1 cellular context compared by ENCODE assay signal in the genomic region with DNA sequence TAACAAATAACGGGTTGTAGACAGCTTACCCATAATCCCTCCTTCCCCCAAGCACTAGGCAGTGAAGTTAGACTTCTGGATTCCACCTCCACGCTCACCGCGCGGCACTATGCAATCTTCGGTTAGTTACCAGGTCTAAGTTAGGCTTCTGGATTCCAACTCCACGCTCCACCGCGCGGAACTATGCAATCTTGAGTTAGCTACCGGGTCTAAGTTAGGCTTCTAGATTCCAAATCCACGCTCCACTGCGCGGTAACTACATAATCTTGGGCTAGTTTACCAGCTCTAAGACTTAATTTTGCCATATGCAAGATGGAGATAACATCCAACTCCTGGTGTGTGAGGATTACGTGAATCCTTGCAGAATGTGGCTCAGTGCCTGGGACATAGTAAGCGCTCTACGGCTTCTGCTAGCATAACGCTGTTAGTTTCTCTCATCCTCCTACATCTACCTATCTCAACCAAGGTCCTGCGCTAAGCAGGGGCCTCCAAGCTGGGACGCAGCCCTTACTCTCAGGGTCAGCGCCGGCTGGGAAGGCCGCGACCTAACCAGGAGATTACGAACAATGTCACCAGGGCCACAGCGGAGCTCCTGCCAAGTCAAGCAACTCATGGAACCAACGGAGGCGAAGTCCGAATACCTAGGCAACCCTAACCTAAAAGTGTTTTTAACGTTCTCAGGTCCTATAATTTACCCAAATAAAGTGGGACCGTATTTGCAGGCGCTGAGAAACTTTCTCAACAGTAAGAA.
TF ChIP-seq lines count a peak whose summit lies in the region.

No MANE protein-coding gene starts in this region.

TF ChIP-seq in HepG2, 621 proteins besides CTCF, POLR2A, EP300 and RAD21 (continued from another document and continues in another):
- TF ChIP-seq KAT7 (CRISPR knock-in tag; IDR thresholded peaks at IDR 0.05; ENCODE audit: borderline replicate concordance) (no peak), CREM (IDR thresholded peaks at IDR 0.05) (no peak), CREM (CRISPR knock-in tag; IDR thresholded peaks at IDR 0.05) (no peak), ZFP82 (CRISPR knock-in tag; IDR thresholded peaks at IDR 0.05; ENCODE audit: borderline replicate concordance) (no peak), ZSCAN12 (CRISPR knock-in tag; IDR thresholded peaks at IDR 0.05) (peak; percentile 29; the same call in 1 of the 2 replicates), TOE1 (CRISPR knock-in tag; IDR thresholded peaks at IDR 0.05) (no peak), NKX3-1 (CRISPR knock-in tag; IDR thresholded peaks at IDR 0.05) (no peak), KAT2B (IDR thresholded peaks at IDR 0.05; ENCODE audit: borderline replicate concordance, low read depth, low read length) (no peak), ZZZ3 (CRISPR knock-in tag; IDR thresholded peaks at IDR 0.05; ENCODE audit: borderline replicate concordance) (peak; percentile 73; the same call in 1 of the 2 replicates), NFRKB (IDR thresholded peaks at IDR 0.05) (no peak), XRCC5 (optimal IDR thresholded peaks at IDR 0.05; ENCODE audit: low read length) (peak; percentile 1), ZNF530 (CRISPR knock-in tag; IDR thresholded peaks at IDR 0.05; ENCODE audit: low read depth) (0 out of 2 replicates have a peak, but pooled peaks have one; percentile 17), ZNF260 (CRISPR knock-in tag; IDR thresholded peaks at IDR 0.05; ENCODE audit: borderline replicate concordance, low read depth) (no peak), MYC (CRISPR knock-in tag; IDR thresholded peaks at IDR 0.05; ENCODE audit: borderline replicate concordance) (no peak; the same call in 1 of the 2 replicates), HCFC1 (IDR thresholded peaks at IDR 0.05; ENCODE audit: low read depth, low read length) (no peak; the same call in 1 of the 2 replicates), RFX5 (IDR thresholded peaks at IDR 0.05; ENCODE audit: low read depth, low read length) (no peak), HNF4A (CRISPR knock-in tag; IDR thresholded peaks at IDR 0.05) (0 out of 2 replicates have a peak, but pooled peaks have one; percentile 8), FLYWCH1 (CRISPR knock-in tag; IDR thresholded peaks at IDR 0.05) (no peak), ZNF12 (CRISPR knock-in tag; IDR thresholded peaks at IDR 0.05) (peak; percentile 43; the same call in 1 of the 2 replicates), ZNF552 (CRISPR knock-in tag; IDR thresholded peaks at IDR 0.05; ENCODE audit: borderline replicate concordance) (no peak), SRY (CRISPR knock-in tag; IDR thresholded peaks at IDR 0.05) (no peak), RNF219 (CRISPR knock-in tag; IDR thresholded peaks at IDR 0.05) (no peak), ZNF616 (CRISPR knock-in tag; IDR thresholded peaks at IDR 0.05; ENCODE audit: low read depth) (no peak; the same call in 1 of the 2 replicates), ZNF234 (CRISPR knock-in tag; conservative IDR thresholded peaks at IDR 0.05) (0 out of 2 replicates have a peak, but pooled peaks have one; percentile 15), TCF7L2 (IDR thresholded peaks at IDR 0.05; ENCODE audit: low read depth, low read length) (no peak), ZNF724P (CRISPR knock-in tag; IDR thresholded peaks at IDR 0.05; ENCODE audit: borderline replicate concordance) (no peak), SETDB1 (CRISPR knock-in tag; IDR thresholded peaks at IDR 0.05; ENCODE audit: borderline replicate concordance) (no peak), THAP7 (CRISPR knock-in tag; IDR thresholded peaks at IDR 0.05) (no peak), MAFK (conservative IDR thresholded peaks at IDR 0.05 in 1 of 2, IDR thresholded peaks at IDR 0.05 in 1 of 2; ENCODE audit: low read length in 2 of 2) (no peak), ZNF883 (CRISPR knock-in tag; IDR thresholded peaks at IDR 0.05; ENCODE audit: not compliant biosample characterization) (no peak), WIZ (CRISPR knock-in tag; IDR thresholded peaks at IDR 0.05) (0 out of 2 replicates have a peak, but pooled peaks have one; percentile 16), RFX1 (IDR thresholded peaks at IDR 0.05) (no peak), IRF2 (CRISPR knock-in tag; IDR thresholded peaks at IDR 0.05) (no peak; the same call in 1 of the 2 replicates), ZNF383 (CRISPR knock-in tag; IDR thresholded peaks at IDR 0.05; ENCODE audit: borderline replicate concordance) (no peak; the same call in 1 of the 2 replicates), ZNF761 (CRISPR knock-in tag; conservative IDR thresholded peaks at IDR 0.05) (peak; percentile 77), HOXA3 (CRISPR knock-in tag; IDR thresholded peaks at IDR 0.05) (peak; percentile 3; the same call in 1 of the 2 replicates), ZNF543 (CRISPR knock-in tag; IDR thresholded peaks at IDR 0.05) (peak; percentile 41; the same call in 1 of the 2 replicates), ZNF121 (CRISPR knock-in tag; IDR thresholded peaks at IDR 0.05) (peak; percentile 57; the same call in 1 of the 2 replicates), ZFP1 (CRISPR knock-in tag; IDR thresholded peaks at IDR 0.05) (no peak), ZFP37 (CRISPR knock-in tag; IDR thresholded peaks at IDR 0.05; ENCODE audit: borderline replicate concordance) (no peak), ZNF230 (CRISPR knock-in tag; IDR thresholded peaks at IDR 0.05) (peak; percentile 58; the same call in 1 of the 2 replicates), DBP (CRISPR knock-in tag; IDR thresholded peaks at IDR 0.05; ENCODE audit: not compliant biosample characterization) (no peak), ASH2L (IDR thresholded peaks at IDR 0.05; ENCODE audit: insufficient read length, low read depth, low read length) (peak; percentile 18)
- TF ChIP-seq, protein P1, sequence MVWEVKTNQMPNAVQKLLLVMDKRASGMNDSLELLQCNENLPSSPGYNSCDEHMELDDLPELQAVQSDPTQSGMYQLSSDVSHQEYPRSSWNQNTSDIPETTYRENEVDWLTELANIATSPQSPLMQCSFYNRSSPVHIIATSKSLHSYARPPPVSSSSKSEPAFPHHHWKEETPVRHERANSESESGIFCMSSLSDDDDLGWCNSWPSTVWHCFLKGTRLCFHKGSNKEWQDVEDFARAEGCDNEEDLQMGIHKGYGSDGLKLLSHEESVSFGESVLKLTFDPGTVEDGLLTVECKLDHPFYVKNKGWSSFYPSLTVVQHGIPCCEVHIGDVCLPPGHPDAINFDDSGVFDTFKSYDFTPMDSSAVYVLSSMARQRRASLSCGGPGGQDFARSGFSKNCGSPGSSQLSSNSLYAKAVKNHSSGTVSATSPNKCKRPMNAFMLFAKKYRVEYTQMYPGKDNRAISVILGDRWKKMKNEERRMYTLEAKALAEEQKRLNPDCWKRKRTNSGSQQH (CRISPR knock-in tag; IDR thresholded peaks at IDR 0.05; ENCODE audit: low read depth), result peak; percentile 1
- TF ChIP-seq, protein P2, sequence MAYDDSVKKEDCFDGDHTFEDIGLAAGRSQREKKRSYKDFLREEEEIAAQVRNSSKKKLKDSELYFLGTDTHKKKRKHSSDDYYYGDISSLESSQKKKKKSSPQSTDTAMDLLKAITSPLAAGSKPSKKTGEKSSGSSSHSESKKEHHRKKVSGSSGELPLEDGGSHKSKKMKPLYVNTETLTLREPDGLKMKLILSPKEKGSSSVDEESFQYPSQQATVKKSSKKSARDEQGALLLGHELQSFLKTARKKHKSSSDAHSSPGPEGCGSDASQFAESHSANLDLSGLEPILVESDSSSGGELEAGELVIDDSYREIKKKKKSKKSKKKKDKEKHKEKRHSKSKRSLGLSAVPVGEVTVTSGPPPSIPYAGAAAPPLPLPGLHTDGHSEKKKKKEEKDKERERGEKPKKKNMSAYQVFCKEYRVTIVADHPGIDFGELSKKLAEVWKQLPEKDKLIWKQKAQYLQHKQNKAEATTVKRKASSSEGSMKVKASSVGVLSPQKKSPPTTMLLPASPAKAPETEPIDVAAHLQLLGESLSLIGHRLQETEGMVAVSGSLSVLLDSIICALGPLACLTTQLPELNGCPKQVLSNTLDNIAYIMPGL (CRISPR knock-in tag; IDR thresholded peaks at IDR 0.05; ENCODE audit: borderline replicate concordance in 1 of 2, low read depth in 1 of 2), result 0 out of 4 replicates have a peak, but pooled peaks of 1 of the 2 experiments have one; percentile 58
- TF ChIP-seq, protein P3, sequence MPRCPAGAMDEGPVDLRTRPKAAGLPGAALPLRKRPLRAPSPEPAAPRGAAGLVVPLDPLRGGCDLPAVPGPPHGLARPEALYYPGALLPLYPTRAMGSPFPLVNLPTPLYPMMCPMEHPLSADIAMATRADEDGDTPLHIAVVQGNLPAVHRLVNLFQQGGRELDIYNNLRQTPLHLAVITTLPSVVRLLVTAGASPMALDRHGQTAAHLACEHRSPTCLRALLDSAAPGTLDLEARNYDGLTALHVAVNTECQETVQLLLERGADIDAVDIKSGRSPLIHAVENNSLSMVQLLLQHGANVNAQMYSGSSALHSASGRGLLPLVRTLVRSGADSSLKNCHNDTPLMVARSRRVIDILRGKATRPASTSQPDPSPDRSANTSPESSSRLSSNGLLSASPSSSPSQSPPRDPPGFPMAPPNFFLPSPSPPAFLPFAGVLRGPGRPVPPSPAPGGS (CRISPR knock-in tag; IDR thresholded peaks at IDR 0.05), result 0 out of 2 replicates have a peak, but pooled peaks have one; percentile 14
- TF ChIP-seq, protein P4, sequence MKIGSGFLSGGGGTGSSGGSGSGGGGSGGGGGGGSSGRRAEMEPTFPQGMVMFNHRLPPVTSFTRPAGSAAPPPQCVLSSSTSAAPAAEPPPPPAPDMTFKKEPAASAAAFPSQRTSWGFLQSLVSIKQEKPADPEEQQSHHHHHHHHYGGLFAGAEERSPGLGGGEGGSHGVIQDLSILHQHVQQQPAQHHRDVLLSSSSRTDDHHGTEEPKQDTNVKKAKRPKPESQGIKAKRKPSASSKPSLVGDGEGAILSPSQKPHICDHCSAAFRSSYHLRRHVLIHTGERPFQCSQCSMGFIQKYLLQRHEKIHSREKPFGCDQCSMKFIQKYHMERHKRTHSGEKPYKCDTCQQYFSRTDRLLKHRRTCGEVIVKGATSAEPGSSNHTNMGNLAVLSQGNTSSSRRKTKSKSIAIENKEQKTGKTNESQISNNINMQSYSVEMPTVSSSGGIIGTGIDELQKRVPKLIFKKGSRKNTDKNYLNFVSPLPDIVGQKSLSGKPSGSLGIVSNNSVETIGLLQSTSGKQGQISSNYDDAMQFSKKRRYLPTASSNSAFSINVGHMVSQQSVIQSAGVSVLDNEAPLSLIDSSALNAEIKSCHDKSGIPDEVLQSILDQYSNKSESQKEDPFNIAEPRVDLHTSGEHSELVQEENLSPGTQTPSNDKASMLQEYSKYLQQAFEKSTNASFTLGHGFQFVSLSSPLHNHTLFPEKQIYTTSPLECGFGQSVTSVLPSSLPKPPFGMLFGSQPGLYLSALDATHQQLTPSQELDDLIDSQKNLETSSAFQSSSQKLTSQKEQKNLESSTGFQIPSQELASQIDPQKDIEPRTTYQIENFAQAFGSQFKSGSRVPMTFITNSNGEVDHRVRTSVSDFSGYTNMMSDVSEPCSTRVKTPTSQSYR (CRISPR knock-in tag; IDR thresholded peaks at IDR 0.05; ENCODE audit: borderline replicate concordance), result 0 out of 2 replicates have a peak, but pooled peaks have one; percentile 12
- TF ChIP-seq, protein P5, sequence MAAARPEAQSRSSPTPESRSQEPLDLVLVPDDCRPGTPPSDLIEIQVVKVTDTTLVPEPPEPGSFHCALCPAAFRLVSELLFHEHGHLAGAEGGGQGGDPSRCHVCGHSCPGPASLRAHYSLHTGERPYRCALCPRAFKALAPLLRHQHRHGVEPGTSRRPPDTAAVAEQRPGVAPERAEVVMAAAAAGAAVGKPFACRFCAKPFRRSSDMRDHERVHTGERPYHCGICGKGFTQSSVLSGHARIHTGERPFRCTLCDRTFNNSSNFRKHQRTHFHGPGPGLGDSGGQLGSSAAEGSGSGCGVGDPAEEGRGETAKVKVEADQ (CRISPR knock-in tag; IDR thresholded peaks at IDR 0.05; ENCODE audit: borderline replicate concordance), result no peak
- TF ChIP-seq, protein P6, sequence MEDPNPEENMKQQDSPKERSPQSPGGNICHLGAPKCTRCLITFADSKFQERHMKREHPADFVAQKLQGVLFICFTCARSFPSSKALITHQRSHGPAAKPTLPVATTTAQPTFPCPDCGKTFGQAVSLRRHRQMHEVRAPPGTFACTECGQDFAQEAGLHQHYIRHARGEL (CRISPR knock-in tag; IDR thresholded peaks at IDR 0.05), result no peak
